ENCODE assay signal across 1 cellular context in genomic region chr2:11354363-11355154, GRCh38.
TF ChIP-seq lines count a peak whose summit lies in the region.

No MANE protein-coding gene starts in this region.

TF ChIP-seq in HepG2, 621 proteins besides CTCF, POLR2A, EP300 and RAD21 (continued from another document and continues in another):
- TF ChIP-seq ZNF281 (CRISPR knock-in tag; IDR thresholded peaks at IDR 0.05; ENCODE audit: borderline replicate concordance) (peak; percentile 91), E2F5 (CRISPR knock-in tag; conservative IDR thresholded peaks at IDR 0.05) (no peak), ZNF367 (CRISPR knock-in tag; IDR thresholded peaks at IDR 0.05; ENCODE audit: borderline replicate concordance) (no peak), KDM3A (CRISPR knock-in tag; IDR thresholded peaks at IDR 0.05; ENCODE audit: low read depth) (peak; percentile 95; the same call in 1 of the 2 replicates), ATF4 (CRISPR knock-in tag; IDR thresholded peaks at IDR 0.05) (peak in 1 of 2 experiments; percentile 96; a peak in 3 of 4 replicates), ZBTB20 (CRISPR knock-in tag; IDR thresholded peaks at IDR 0.05; ENCODE audit: borderline replicate concordance, low read depth) (peak; percentile 94), ZFP1 (CRISPR knock-in tag; IDR thresholded peaks at IDR 0.05) (peak; percentile 97), ZNF530 (CRISPR knock-in tag; IDR thresholded peaks at IDR 0.05; ENCODE audit: low read depth) (0 out of 2 replicates have a peak, but pooled peaks have one; percentile 35), ZBTB43 (CRISPR knock-in tag; conservative IDR thresholded peaks at IDR 0.05) (peak; percentile 96), ZNF30 (CRISPR knock-in tag; IDR thresholded peaks at IDR 0.05) (no peak), E2F2 (CRISPR knock-in tag; IDR thresholded peaks at IDR 0.05; ENCODE audit: borderline replicate concordance) (0 out of 2 replicates have a peak, but pooled peaks have one; percentile 36), ZNF558 (CRISPR knock-in tag; IDR thresholded peaks at IDR 0.05; ENCODE audit: borderline replicate concordance) (no peak; the same call in 1 of the 2 replicates), NCOA2 (CRISPR knock-in tag; IDR thresholded peaks at IDR 0.05) (peak; percentile 100), CEBPZ (IDR thresholded peaks at IDR 0.05; ENCODE audit: low read length) (no peak), TBX3 (IDR thresholded peaks at IDR 0.05; ENCODE audit: borderline replicate concordance) (peak; percentile 99), LBX2 (CRISPR knock-in tag; IDR thresholded peaks at IDR 0.05; ENCODE audit: borderline replicate concordance) (no peak; the same call in 1 of the 2 replicates), FOXO1 (CRISPR knock-in tag; IDR thresholded peaks at IDR 0.05) (peak; percentile 100), EHMT2 (IDR thresholded peaks at IDR 0.05; ENCODE audit: borderline replicate concordance, low read depth, low read length) (peak; percentile 70; the same call in 1 of the 2 replicates), ZNF407 (CRISPR knock-in tag; IDR thresholded peaks at IDR 0.05; ENCODE audit: not compliant biosample characterization) (no peak), YEATS2 (CRISPR knock-in tag; IDR thresholded peaks at IDR 0.05; ENCODE audit: borderline replicate concordance) (peak; percentile 78), ZNF780A (CRISPR knock-in tag; IDR thresholded peaks at IDR 0.05) (0 out of 2 replicates have a peak, but pooled peaks have one; percentile 81), FOXM1 (CRISPR knock-in tag; IDR thresholded peaks at IDR 0.05) (0 out of 2 replicates have a peak, but pooled peaks have one; percentile 43), NCOA1 (CRISPR knock-in tag; IDR thresholded peaks at IDR 0.05) (peak; percentile 92; the same call in 1 of the 2 replicates), NFIC (IDR thresholded peaks at IDR 0.05; ENCODE audit: low read length) (peak; percentile 96), TFAP4 (IDR thresholded peaks at IDR 0.05; ENCODE audit: borderline replicate concordance, low read depth) (peak; percentile 91; the same call in 1 of the 2 replicates), ZNF83 (CRISPR knock-in tag; IDR thresholded peaks at IDR 0.05; ENCODE audit: borderline replicate concordance) (no peak), HINFP (CRISPR knock-in tag; IDR thresholded peaks at IDR 0.05; ENCODE audit: low read depth) (peak; percentile 89), GFI1 (CRISPR knock-in tag; IDR thresholded peaks at IDR 0.05; ENCODE audit: borderline replicate concordance) (peak; percentile 96), TBX2 (CRISPR knock-in tag; IDR thresholded peaks at IDR 0.05; ENCODE audit: borderline replicate concordance) (peak; percentile 98), SKI (IDR thresholded peaks at IDR 0.05; ENCODE audit: partially characterized antibody) (peak; percentile 95), ZNF460 (CRISPR knock-in tag; IDR thresholded peaks at IDR 0.05; ENCODE audit: borderline replicate concordance) (peak; percentile 62), FOXK1 (CRISPR knock-in tag; IDR thresholded peaks at IDR 0.05; ENCODE audit: borderline replicate concordance, low read depth) (peak; percentile 98)
